In genomic region chr18:46335551-46336059, GRCh38 we compare ENCODE assay signal across 8 cellular contexts.
DNase-seq lines count a peak whose midpoint lies in the region; ATAC-seq and TF ChIP-seq lines count a peak whose summit lies in the region.

No MANE protein-coding gene starts in this region.

- ATAC-seq in HG02973 (IDR thresholded peaks at IDR 0.05; ENCODE audit: unreplicated experiment): no peak

- H3K9me3 Mint-ChIP-seq in nephron progenitor cell: no peaks in the 10 kb centered on the region

- peak overlapping the region; percentile 4 for H3K4me3 ChIP-seq in effector memory CD4-positive, alpha-beta T cell (ENCODE audit: insufficient read depth, low read depth, low read length, poor library complexity, severe bottlenecking)

- peaks cover 74% of the 10 kb centered on the region for H3K4me1 Mint-ChIP-seq in nephron progenitor cell

- H3K36me3 Mint-ChIP-seq in nephron progenitor cell (ENCODE audit: low read depth): no peaks in the 10 kb centered on the region

- peaks cover 5% of the 10 kb centered on the region for H3K27me3 ChIP-seq in effector memory CD4-positive, alpha-beta T cell (replicated peaks; ENCODE audit: control insufficient read depth, insufficient read depth, low read length, poor library complexity, severe bottlenecking)

- peaks cover 20% of the 10 kb centered on the region for H3K27me3 Mint-ChIP-seq in nephron progenitor cell (ENCODE audit: low read depth, poor library complexity)

- H3K4me3 Mint-ChIP-seq in nephron progenitor cell: peak overlapping the region; percentile 100

- no peaks in the 10 kb centered on the region for H3K36me3 ChIP-seq in effector memory CD4-positive, alpha-beta T cell (ENCODE audit: control insufficient read depth, insufficient read depth, low read length)

- no peak for TF ChIP-seq CTCF in nephron progenitor cell (IDR thresholded peaks at IDR 0.05)

- no peak overlapping the region for H3K27ac ChIP-seq in effector memory CD4-positive, alpha-beta T cell (ENCODE audit: insufficient read depth, low read length, poor library complexity, severe bottlenecking)

- no peaks in the 10 kb centered on the region for H3K9me3 ChIP-seq in effector memory CD4-positive, alpha-beta T cell (ENCODE audit: control insufficient read depth, low read length)

- H3K4me1 ChIP-seq in effector memory CD4-positive, alpha-beta T cell (ENCODE audit: control insufficient read depth, insufficient read depth, low read length, poor library complexity, severe bottlenecking): peaks cover 14% of the 10 kb centered on the region

- DNase-seq in ELF-1 (ENCODE audit: low read depth, low spot score) (peak; percentile 42), NCI-H69 (lab: John Stamatoyannopoulos, UW) (peak; percentile 84), nephron progenitor cell (peak; percentile 52), erythroblast (lab: John Stamatoyannopoulos, UW) (no peak), NCI-H1436 treated with DMSO at 0.1 percent for 48 hours (lab: John Stamatoyannopoulos, UW) (no peak), dedifferentiated amniotic fluid mesenchymal stem cell (ENCODE audit: extremely low spot score) (no peak)
- DNase-seq in effector memory CD4-positive, alpha-beta T cell: no peak

- H3K27ac Mint-ChIP-seq in nephron progenitor cell: peak overlapping the region; percentile 87

- TF ChIP-seq POLR2A in erythroblast (IDR thresholded peaks at IDR 0.05; ENCODE audit: low read length): no peak

Comparison
In these comparisons a context has a peak if more than half of its experiments do, and no peak if none do; other contexts are left out.
1. DNase-seq: peak in ELF-1 (single experiment), NCI-H69 (single experiment) and nephron progenitor cell (single experiment); none in effector memory CD4-positive, alpha-beta T cell (0 of 3), erythroblast (0 of 2), NCI-H1436 treated with DMSO at 0.1 percent for 48 hours (single experiment) and dedifferentiated amniotic fluid mesenchymal stem cell (single experiment).